ENCODE assay signal across 12 cellular contexts in the genomic region with DNA sequence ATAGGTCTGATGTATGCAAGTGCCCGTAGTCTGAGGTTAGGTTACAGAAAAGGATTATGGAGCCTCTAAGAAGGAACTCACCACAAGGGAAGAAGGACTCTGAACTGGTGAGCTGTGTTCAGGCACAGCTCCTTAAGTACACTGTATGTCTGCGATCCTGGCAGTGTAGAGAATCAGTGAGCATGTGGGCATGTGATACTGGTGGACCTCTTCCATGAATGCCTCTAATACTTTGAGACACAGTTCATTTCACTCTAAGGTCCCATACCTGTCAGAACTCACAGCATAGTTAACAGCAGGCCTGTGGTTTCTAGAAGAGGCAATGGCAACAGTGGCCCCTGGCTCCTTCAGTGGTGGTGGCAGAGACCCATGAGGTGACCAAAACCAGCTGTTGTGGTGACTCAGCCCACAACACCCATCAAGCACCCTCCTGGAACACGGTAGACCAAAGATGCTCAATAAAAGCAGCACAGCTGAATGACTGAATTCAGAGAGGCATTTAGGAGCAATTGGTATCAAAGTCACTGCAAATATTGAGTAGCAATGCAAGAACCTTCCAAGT. TPM values are rescaled to one million over a fixed set of nuclear protein-coding genes. Genes with fewer than 3 reads are reported as not detected.
DNase-seq lines count a peak whose midpoint lies in the region; ATAC-seq, FAIRE-seq and TF ChIP-seq lines count a peak whose summit lies in the region.
"Had no signal": no experiment of that assay in that cellular context is flagged by ENCODE, and none has a peak within 500 bp of the region (broad histone marks: within the 10 kb centered on the region; RNA-seq: fewer than 3 reads in every experiment).

No MANE protein-coding gene starts in this region.

- CTCF ChIA-PET in A549 (lab: Yijun Ruan, JAX): interaction anchor here (0.6 to 15.5 kb wide), 17 partner anchors 7 to 737 kb away, joined by 3 to 376 read pairs (median 7); a partner anchor contains a TSS
- CTCF ChIA-PET in mammary epithelial cell (lab: Charles Lee; ENCODE audit: low non-redundant PET): no interaction called here

- peak; percentile 77 for TF ChIP-seq POLR2A in A549 (IDR thresholded peaks at IDR 0.05; ENCODE audit: low read length)

- TF ChIP-seq CTCF in A549 (IDR thresholded peaks at IDR 0.05) (no peak), mammary epithelial cell (conservative IDR thresholded peaks at IDR 0.05 in 1 of 2, IDR thresholded peaks at IDR 0.05 in 1 of 2; ENCODE audit: extremely low read depth in 1 of 2, insufficient read depth in 1 of 2, low read depth in 1 of 2, low read length in 2 of 2) (no peak)

- dilution Hi-C loops in mammary epithelial cell (cut with HindIII; ENCODE audit: low sequenced_read_pairs): no loop called here

- H3K9me3 ChIP-seq in A549 (no peaks in the 10 kb centered on the region), mammary epithelial cell (replicated peaks; ENCODE audit: insufficient read depth, low read length) (no peaks in the 10 kb centered on the region)

- intact Hi-C loops in mammary epithelial cell (cut with micrococcal nuclease) (loop anchor here (5.0 kb wide), 1 partner anchor 179 kb away; no protein-coding TSS in a partner anchor), posterior vena cava (cut with DNase I) (loop anchor here in 1 of 2 donors (10.0 kb wide), 1 partner anchor 204 kb away; no protein-coding TSS in a partner anchor)

- H3K4me1 ChIP-seq in A549 (peaks cover 41% of the 10 kb centered on the region), mammary epithelial cell (ENCODE audit: insufficient read depth, low read length) (peaks cover 12% of the 10 kb centered on the region)

- DNase-seq in A549 (ENCODE audit: low read depth in 1 of 2, low spot score in 1 of 2) (peak in 1 of 2 experiments; percentile 60), KBM-7 (peak; percentile 60), mammary epithelial cell (peak; percentile 71), posterior vena cava (ENCODE audit: low spot score) (no peak)
- DNase-seq: CD8-positive, alpha-beta T cell; NCI-H510A treated with DMSO at 0.1 percent for 48 hours had no signal

- no peak overlapping the region for H3K9ac ChIP-seq in mammary epithelial cell (ENCODE audit: insufficient read depth, low read length)

- no peaks in the 10 kb centered on the region for H3K79me2 ChIP-seq in mammary epithelial cell (ENCODE audit: insufficient read depth, low read length)

- TF ChIP-seq RAD21 in A549 (conservative IDR thresholded peaks at IDR 0.05 in 1 of 2, IDR thresholded peaks at IDR 0.05 in 1 of 2): no peak

- no peak overlapping the region for H3K4me3 ChIP-seq in A549
- H3K4me3 ChIP-seq in mammary epithelial cell (replicated peaks in 1 of 3; ENCODE audit: insufficient read depth in 1 of 3, low read depth in 2 of 3, low read length in 3 of 3): no peak overlapping the region

- no peaks in the 10 kb centered on the region for H3K27me3 ChIP-seq in mammary epithelial cell (ENCODE audit: insufficient read depth, low read length)

- H4K20me1 ChIP-seq in mammary epithelial cell (ENCODE audit: insufficient read depth, low read length): no peaks in the 10 kb centered on the region

- POLR2A ChIA-PET in A549 (lab: Yijun Ruan, JAX): interaction anchor here (0.6 to 1.7 kb wide), 12 partner anchors 38 to 356 kb away, joined by 3 to 16 read pairs (median 5); a partner anchor contains a TSS

- FAIRE-seq in A549 (lab: Jason Lieb, UNC): no peak

- TSS peak; percentile 100 for BruUV-seq in mammary epithelial cell (replicated peaks; lab: Mats Ljungman, UMichigan)

- H3K27ac ChIP-seq in A549 (peak overlapping the region; percentile 14 to 56; a peak in 3 of 6 replicates), mammary epithelial cell (ENCODE audit: insufficient read depth, low read depth, low read length) (no peak overlapping the region)

- 42% methylated on average over 3 of the region's 3 CpGs for WGBS in A549 (ENCODE audit: missing lambda C conversion rate)
- 54% methylated on average over 3 of the region's 3 CpGs for WGBS in mammary epithelial cell (ENCODE audit: low coverage, missing lambda C conversion rate)

- H3K4me2 ChIP-seq in A549 (no peak overlapping the region), mammary epithelial cell (ENCODE audit: insufficient read depth, low read depth, low read length) (no peak overlapping the region)

- ATAC-seq in A549: peak; percentile 64 to 66
- ATAC-seq in GM18858 (IDR thresholded peaks at IDR 0.05; ENCODE audit: unreplicated experiment): peak; percentile 68
- ATAC-seq in HG03095 (IDR thresholded peaks at IDR 0.05; ENCODE audit: unreplicated experiment): no peak
- ATAC-seq in HG02678 (IDR thresholded peaks at IDR 0.05; ENCODE audit: unreplicated experiment): no peak
- no peak for ATAC-seq in HG03097 (IDR thresholded peaks at IDR 0.05; ENCODE audit: low FRiP score, unreplicated experiment)
- ATAC-seq: CD8-positive, alpha-beta T cell; esophagus mucosa had no signal

- TF ChIP-seq EP300 in A549 (IDR thresholded peaks at IDR 0.05): no peak

- no peaks in the 10 kb centered on the region for H3K36me3 ChIP-seq in mammary epithelial cell (ENCODE audit: insufficient read depth, low read length)

- in situ Hi-C loops in KBM-7 (cut with MboI; ENCODE audit: low pct_unique_long_range_greater_than_20kb, low sequenced_read_pairs): no loop called here
- in situ Hi-C loops in mammary epithelial cell (cut with MboI; ENCODE audit: low sequenced_read_pairs in 2 of 2): loop anchor here in 1 of 2 donors (5.0 to 25.0 kb wide), 3 partner anchors 94 to 256 kb away; a partner anchor contains a TSS

- H2AFZ ChIP-seq in mammary epithelial cell (ENCODE audit: low read depth, low read length): no peak overlapping the region

TF ChIP-seq in A549, 52 proteins besides CTCF, POLR2A, EP300 and RAD21 (continues in another document):
- TF ChIP-seq TFCP2L1 (CRISPR knock-in tag; IDR thresholded peaks at IDR 0.05): peak; percentile 69; the same call in 1 of the 2 replicates
- no peak for TF ChIP-seq FOXS1 (CRISPR knock-in tag; IDR thresholded peaks at IDR 0.05)
- TF ChIP-seq, protein P1, sequence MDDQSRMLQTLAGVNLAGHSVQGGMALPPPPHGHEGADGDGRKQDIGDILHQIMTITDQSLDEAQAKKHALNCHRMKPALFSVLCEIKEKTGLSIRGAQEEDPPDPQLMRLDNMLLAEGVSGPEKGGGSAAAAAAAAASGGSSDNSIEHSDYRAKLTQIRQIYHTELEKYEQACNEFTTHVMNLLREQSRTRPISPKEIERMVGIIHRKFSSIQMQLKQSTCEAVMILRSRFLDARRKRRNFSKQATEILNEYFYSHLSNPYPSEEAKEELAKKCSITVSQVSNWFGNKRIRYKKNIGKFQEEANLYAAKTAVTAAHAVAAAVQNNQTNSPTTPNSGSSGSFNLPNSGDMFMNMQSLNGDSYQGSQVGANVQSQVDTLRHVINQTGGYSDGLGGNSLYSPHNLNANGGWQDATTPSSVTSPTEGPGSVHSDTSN (IDR thresholded peaks at IDR 0.05): no peak
- no peak for TF ChIP-seq GATA3 (IDR thresholded peaks at IDR 0.05; ENCODE audit: borderline replicate concordance)
- TF ChIP-seq, protein P2, sequence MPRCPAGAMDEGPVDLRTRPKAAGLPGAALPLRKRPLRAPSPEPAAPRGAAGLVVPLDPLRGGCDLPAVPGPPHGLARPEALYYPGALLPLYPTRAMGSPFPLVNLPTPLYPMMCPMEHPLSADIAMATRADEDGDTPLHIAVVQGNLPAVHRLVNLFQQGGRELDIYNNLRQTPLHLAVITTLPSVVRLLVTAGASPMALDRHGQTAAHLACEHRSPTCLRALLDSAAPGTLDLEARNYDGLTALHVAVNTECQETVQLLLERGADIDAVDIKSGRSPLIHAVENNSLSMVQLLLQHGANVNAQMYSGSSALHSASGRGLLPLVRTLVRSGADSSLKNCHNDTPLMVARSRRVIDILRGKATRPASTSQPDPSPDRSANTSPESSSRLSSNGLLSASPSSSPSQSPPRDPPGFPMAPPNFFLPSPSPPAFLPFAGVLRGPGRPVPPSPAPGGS (IDR thresholded peaks at IDR 0.05): peak; percentile 50; the same call in 1 of the 3 replicates
- no peak for TF ChIP-seq NPAS2 (CRISPR knock-in tag; IDR thresholded peaks at IDR 0.05; ENCODE audit: borderline replicate concordance)
- TF ChIP-seq CBX8 (IDR thresholded peaks at IDR 0.05): no peak
- TF ChIP-seq ESRRA (IDR thresholded peaks at IDR 0.05; ENCODE audit: borderline replicate concordance, low read length): no peak
- TF ChIP-seq EHMT2 (IDR thresholded peaks at IDR 0.05; ENCODE audit: low read depth): no peak
- TF ChIP-seq HOXB5 (CRISPR knock-in tag; IDR thresholded peaks at IDR 0.05): no peak
- TF ChIP-seq, protein P3, sequence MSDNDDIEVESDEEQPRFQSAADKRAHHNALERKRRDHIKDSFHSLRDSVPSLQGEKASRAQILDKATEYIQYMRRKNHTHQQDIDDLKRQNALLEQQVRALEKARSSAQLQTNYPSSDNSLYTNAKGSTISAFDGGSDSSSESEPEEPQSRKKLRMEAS (IDR thresholded peaks at IDR 0.05): no peak
- no peak for TF ChIP-seq PHF8 (IDR thresholded peaks at IDR 0.05; ENCODE audit: borderline replicate concordance, low read depth)
- TF ChIP-seq BHLHE40 (IDR thresholded peaks at IDR 0.05; ENCODE audit: low read depth, low read length): no peak

RNA-seq across cellular contexts. Expression of a gene that starts 6.9 kb away (rescaled TPM):
- polyA plus RNA-seq in A549 (2011; rRNA removed): not detected in 2 replicates
- polyA plus RNA-seq in A549 (2012; cell fraction: cytosol; rRNA removed): not detected in 2 replicates
- 0.01 TPM in 1 of 2 replicates, not detected in the other for polyA plus RNA-seq in A549 (2012; cell fraction: nucleus; rRNA removed)
- polyA plus RNA-seq in A549 (2017; fragmentation: RNase III; extraction: RNeasy Plus Mini Kit Qiagen cat#74134 plus additional on column Dnase treatment): not detected in 3 replicates
- 0.08 TPM in 1 of 2 replicates, not detected in the other for polyA minus RNA-seq in A549 (2011; rRNA and poly(A)+ RNA removed)
- total RNA-seq in mammary epithelial cell: not detected
- not detected for polyA plus RNA-seq in mammary epithelial cell
- polyA minus RNA-seq in mammary epithelial cell: not detected
- total RNA-seq in posterior vena cava: not detected
- total RNA-seq: CD8-positive, alpha-beta T cell; esophagus mucosa had no signal
- polyA plus RNA-seq: neural cell had no signal

RNA-seq across cellular contexts. Expression of a gene that starts 52.9 kb away (rescaled TPM):
- polyA plus RNA-seq in A549 (2011; rRNA removed) (58.3 and 75.0 TPM in 2 replicates), A549 (2017; fragmentation: RNase III; extraction: RNeasy Plus Mini Kit Qiagen cat#74134 plus additional on column Dnase treatment) (63.4 to 70.7 TPM (median 66.5 TPM) in 3 replicates), mammary epithelial cell (12.0 TPM)
- polyA plus RNA-seq in A549 (2012; cell fraction: cytosol; rRNA removed): 70.0 and 92.8 TPM in 2 replicates
- 89.5 and 91.0 TPM in 2 replicates for polyA plus RNA-seq in A549 (2012; cell fraction: nucleus; rRNA removed)
- polyA minus RNA-seq in A549 (2011; rRNA and poly(A)+ RNA removed): 57.6 and 74.4 TPM in 2 replicates
- total RNA-seq in mammary epithelial cell (10 to 100 TPM; 16.7 to 20.5 TPM), posterior vena cava (10 to 100 TPM; 31.2 to 36.7 TPM)
- polyA minus RNA-seq in mammary epithelial cell: 16.5 TPM

Comparison
In these comparisons a context has a peak if more than half of its experiments do, and no peak if none do; other contexts are left out.
1. ATAC-seq: peak in A549 (2 of 2) and GM18858 (single experiment); none in HG03095 (single experiment), HG02678 (single experiment) and HG03097 (single experiment).